Comparison of ENCODE assay signal across 1 cellular context in the genomic region with DNA sequence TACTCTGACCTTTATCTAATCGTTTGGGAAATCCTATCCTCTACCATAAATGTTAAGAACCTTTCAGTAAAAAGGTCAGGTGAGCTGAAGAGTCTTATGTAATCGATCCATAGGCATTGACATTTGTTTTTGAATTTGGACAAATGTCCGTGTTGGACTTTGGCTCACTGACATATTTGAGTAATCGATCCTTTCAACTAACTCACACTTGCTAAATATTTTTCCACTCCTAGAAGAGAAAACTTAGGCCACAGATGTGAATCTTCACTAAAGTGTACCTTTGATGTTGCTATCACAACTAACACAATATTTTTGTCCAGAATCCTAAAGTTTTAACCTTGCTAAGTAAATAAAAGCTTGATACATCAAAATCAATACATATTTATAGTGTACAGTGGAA.
TF ChIP-seq lines count a peak whose summit lies in the region.

No MANE protein-coding gene starts in this region.

TF ChIP-seq in HepG2, 621 proteins besides CTCF, POLR2A, EP300 and RAD21 (continued from another document and continues in another):
- TF ChIP-seq, protein P1, sequence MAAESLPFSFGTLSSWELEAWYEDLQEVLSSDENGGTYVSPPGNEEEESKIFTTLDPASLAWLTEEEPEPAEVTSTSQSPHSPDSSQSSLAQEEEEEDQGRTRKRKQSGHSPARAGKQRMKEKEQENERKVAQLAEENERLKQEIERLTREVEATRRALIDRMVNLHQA (CRISPR knock-in tag; IDR thresholded peaks at IDR 0.05) = no peak
- TF ChIP-seq JUN (CRISPR knock-in tag; IDR thresholded peaks at IDR 0.05) = no peak
- TF ChIP-seq E2F5 (CRISPR knock-in tag; conservative IDR thresholded peaks at IDR 0.05) = no peak
- 0 out of 2 replicates have a peak, but pooled peaks have one; percentile 45 for TF ChIP-seq NFKBIZ (CRISPR knock-in tag; IDR thresholded peaks at IDR 0.05)
- TF ChIP-seq MIXL1 (CRISPR knock-in tag; IDR thresholded peaks at IDR 0.05) = peak; percentile 93
- TF ChIP-seq RCOR2 (CRISPR knock-in tag; IDR thresholded peaks at IDR 0.05) = 0 out of 2 replicates have a peak, but pooled peaks have one; percentile 55
- TF ChIP-seq SRSF1 (optimal IDR thresholded peaks at IDR 0.05; ENCODE audit: low read depth, low read length) = no peak
- peak; percentile 21; the same call in 1 of the 2 replicates for TF ChIP-seq MTA1 (CRISPR knock-in tag; IDR thresholded peaks at IDR 0.05; ENCODE audit: borderline replicate concordance)
- TF ChIP-seq, protein P2, sequence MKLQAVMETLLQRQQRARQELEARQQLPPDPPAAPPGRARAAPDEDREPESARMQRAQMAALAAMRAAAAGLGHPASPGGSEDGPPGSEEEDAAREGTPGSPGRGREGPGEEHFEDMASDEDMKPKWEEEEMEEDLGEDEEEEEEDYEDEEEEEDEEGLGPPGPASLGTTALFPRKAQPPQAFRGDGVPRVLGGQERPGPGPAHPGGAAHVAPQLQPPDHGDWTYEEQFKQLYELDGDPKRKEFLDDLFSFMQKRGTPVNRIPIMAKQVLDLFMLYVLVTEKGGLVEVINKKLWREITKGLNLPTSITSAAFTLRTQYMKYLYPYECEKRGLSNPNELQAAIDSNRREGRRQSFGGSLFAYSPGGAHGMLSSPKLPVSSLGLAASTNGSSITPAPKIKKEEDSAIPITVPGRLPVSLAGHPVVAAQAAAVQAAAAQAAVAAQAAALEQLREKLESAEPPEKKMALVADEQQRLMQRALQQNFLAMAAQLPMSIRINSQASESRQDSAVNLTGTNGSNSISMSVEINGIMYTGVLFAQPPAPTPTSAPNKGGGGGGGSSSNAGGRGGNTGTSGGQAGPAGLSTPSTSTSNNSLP (IDR thresholded peaks at IDR 0.05; ENCODE audit: low read depth, low read length) = peak; percentile 74
- TF ChIP-seq, protein P3, sequence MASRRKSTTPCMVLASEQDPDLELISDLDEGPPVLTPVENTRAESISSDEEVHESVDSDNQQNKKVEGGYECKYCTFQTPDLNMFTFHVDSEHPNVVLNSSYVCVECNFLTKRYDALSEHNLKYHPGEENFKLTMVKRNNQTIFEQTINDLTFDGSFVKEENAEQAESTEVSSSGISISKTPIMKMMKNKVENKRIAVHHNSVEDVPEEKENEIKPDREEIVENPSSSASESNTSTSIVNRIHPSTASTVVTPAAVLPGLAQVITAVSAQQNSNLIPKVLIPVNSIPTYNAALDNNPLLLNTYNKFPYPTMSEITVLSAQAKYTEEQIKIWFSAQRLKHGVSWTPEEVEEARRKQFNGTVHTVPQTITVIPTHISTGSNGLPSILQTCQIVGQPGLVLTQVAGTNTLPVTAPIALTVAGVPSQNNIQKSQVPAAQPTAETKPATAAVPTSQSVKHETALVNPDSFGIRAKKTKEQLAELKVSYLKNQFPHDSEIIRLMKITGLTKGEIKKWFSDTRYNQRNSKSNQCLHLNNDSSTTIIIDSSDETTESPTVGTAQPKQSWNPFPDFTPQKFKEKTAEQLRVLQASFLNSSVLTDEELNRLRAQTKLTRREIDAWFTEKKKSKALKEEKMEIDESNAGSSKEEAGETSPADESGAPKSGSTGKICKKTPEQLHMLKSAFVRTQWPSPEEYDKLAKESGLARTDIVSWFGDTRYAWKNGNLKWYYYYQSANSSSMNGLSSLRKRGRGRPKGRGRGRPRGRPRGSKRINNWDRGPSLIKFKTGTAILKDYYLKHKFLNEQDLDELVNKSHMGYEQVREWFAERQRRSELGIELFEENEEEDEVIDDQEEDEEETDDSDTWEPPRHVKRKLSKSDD (CRISPR knock-in tag; IDR thresholded peaks at IDR 0.05; ENCODE audit: low read depth) = no peak; the same call in 1 of the 2 replicates
- no peak for TF ChIP-seq USF2 (IDR thresholded peaks at IDR 0.05; ENCODE audit: low read depth, low read length)
- peak; percentile 47; the same call in 1 of the 2 replicates for TF ChIP-seq USF2 (CRISPR knock-in tag; IDR thresholded peaks at IDR 0.05; ENCODE audit: borderline replicate concordance)
- no peak for TF ChIP-seq ZNF460 (CRISPR knock-in tag; IDR thresholded peaks at IDR 0.05; ENCODE audit: borderline replicate concordance)
- TF ChIP-seq, protein P4, sequence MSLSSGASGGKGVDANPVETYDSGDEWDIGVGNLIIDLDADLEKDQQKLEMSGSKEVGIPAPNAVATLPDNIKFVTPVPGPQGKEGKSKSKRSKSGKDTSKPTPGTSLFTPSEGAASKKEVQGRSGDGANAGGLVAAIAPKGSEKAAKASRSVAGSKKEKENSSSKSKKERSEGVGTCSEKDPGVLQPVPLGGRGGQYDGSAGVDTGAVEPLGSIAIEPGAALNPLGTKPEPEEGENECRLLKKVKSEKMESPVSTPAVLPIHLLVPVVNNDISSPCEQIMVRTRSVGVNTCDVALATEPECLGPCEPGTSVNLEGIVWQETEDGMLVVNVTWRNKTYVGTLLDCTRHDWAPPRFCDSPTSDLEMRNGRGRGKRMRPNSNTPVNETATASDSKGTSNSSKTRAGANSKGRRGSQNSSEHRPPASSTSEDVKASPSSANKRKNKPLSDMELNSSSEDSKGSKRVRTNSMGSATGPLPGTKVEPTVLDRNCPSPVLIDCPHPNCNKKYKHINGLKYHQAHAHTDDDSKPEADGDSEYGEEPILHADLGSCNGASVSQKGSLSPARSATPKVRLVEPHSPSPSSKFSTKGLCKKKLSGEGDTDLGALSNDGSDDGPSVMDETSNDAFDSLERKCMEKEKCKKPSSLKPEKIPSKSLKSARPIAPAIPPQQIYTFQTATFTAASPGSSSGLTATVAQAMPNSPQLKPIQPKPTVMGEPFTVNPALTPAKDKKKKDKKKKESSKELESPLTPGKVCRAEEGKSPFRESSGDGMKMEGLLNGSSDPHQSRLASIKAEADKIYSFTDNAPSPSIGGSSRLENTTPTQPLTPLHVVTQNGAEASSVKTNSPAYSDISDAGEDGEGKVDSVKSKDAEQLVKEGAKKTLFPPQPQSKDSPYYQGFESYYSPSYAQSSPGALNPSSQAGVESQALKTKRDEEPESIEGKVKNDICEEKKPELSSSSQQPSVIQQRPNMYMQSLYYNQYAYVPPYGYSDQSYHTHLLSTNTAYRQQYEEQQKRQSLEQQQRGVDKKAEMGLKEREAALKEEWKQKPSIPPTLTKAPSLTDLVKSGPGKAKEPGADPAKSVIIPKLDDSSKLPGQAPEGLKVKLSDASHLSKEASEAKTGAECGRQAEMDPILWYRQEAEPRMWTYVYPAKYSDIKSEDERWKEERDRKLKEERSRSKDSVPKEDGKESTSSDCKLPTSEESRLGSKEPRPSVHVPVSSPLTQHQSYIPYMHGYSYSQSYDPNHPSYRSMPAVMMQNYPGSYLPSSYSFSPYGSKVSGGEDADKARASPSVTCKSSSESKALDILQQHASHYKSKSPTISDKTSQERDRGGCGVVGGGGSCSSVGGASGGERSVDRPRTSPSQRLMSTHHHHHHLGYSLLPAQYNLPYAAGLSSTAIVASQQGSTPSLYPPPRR (CRISPR knock-in tag; IDR thresholded peaks at IDR 0.05; ENCODE audit: borderline replicate concordance) = peak; percentile 75; the same call in 1 of the 2 replicates
- no peak for TF ChIP-seq MXD4 (CRISPR knock-in tag; IDR thresholded peaks at IDR 0.05)
- no peak for TF ChIP-seq ZNF629 (CRISPR knock-in tag; conservative IDR thresholded peaks at IDR 0.05)
- 0 out of 2 replicates have a peak, but pooled peaks have one; percentile 72 for TF ChIP-seq ZGPAT (CRISPR knock-in tag; IDR thresholded peaks at IDR 0.05)
- no peak for TF ChIP-seq NFKB2 (CRISPR knock-in tag; IDR thresholded peaks at IDR 0.05; ENCODE audit: borderline replicate concordance)
- TF ChIP-seq, protein P5, sequence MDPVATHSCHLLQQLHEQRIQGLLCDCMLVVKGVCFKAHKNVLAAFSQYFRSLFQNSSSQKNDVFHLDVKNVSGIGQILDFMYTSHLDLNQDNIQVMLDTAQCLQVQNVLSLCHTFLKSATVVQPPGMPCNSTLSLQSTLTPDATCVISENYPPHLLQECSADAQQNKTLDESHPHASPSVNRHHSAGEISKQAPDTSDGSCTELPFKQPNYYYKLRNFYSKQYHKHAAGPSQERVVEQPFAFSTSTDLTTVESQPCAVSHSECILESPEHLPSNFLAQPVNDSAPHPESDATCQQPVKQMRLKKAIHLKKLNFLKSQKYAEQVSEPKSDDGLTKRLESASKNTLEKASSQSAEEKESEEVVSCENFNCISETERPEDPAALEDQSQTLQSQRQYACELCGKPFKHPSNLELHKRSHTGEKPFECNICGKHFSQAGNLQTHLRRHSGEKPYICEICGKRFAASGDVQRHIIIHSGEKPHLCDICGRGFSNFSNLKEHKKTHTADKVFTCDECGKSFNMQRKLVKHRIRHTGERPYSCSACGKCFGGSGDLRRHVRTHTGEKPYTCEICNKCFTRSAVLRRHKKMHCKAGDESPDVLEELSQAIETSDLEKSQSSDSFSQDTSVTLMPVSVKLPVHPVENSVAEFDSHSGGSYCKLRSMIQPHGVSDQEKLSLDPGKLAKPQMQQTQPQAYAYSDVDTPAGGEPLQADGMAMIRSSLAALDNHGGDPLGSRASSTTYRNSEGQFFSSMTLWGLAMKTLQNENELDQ (CRISPR knock-in tag; IDR thresholded peaks at IDR 0.05; ENCODE audit: borderline replicate concordance) = no peak
- no peak for TF ChIP-seq ZNF784 (CRISPR knock-in tag; IDR thresholded peaks at IDR 0.05; ENCODE audit: borderline replicate concordance)
- TF ChIP-seq GZF1 (CRISPR knock-in tag; IDR thresholded peaks at IDR 0.05) = no peak
- no peak for TF ChIP-seq ZNF30 (CRISPR knock-in tag; IDR thresholded peaks at IDR 0.05)
- no peak for TF ChIP-seq ZNF639 (CRISPR knock-in tag; conservative IDR thresholded peaks at IDR 0.05)
- no peak for TF ChIP-seq ATM (IDR thresholded peaks at IDR 0.05; ENCODE audit: borderline replicate concordance)
- peak; percentile 97 for TF ChIP-seq POGZ (CRISPR knock-in tag; IDR thresholded peaks at IDR 0.05)
- TF ChIP-seq RBM22 (optimal IDR thresholded peaks at IDR 0.05; ENCODE audit: low read length) = no peak
- TF ChIP-seq CHCHD3 (CRISPR knock-in tag; IDR thresholded peaks at IDR 0.05) = no peak
- no peak for TF ChIP-seq THAP9 (CRISPR knock-in tag; IDR thresholded peaks at IDR 0.05; ENCODE audit: borderline replicate concordance)
- TF ChIP-seq SATB2 (CRISPR knock-in tag; IDR thresholded peaks at IDR 0.05) = no peak
- TF ChIP-seq SSRP1 (CRISPR knock-in tag; IDR thresholded peaks at IDR 0.05) = no peak
